In the genomic region with DNA sequence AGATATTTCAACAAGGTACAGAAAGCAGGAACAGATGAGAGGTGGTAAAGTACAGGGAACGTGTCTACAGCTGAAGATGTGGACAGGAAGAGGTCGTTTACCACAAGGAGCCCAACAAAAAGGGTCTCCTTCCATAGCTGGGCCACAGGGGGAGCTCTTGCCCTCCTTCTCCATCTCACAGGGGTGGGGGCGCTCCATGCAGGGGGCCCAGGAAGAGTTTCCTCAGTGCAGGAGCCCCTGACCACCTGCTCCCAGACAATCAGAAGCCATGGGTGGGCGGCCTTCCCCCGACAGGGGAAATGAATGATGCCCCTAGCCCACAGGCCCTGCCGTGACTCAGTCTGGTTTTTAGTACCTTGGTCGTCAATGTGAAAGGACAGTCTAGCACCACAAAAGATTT, we compare ENCODE assay signal across 8 cellular contexts.
DNase-seq lines count a peak whose midpoint lies in the region; ATAC-seq and TF ChIP-seq lines count a peak whose summit lies in the region.

No MANE protein-coding gene starts in this region.

- ATAC-seq in HG03097 (IDR thresholded peaks at IDR 0.05; ENCODE audit: low FRiP score, unreplicated experiment) (peak; percentile 62), GM18873 (IDR thresholded peaks at IDR 0.05; ENCODE audit: low FRiP score, unreplicated experiment) (no peak)

- H3K27me3 ChIP-seq in prostate gland (replicated peaks; ENCODE audit: insufficient read depth) (no peaks in the 10 kb centered on the region), Peyer's patch (no peaks in the 10 kb centered on the region)

- no peaks in the 10 kb centered on the region for H3K9me3 ChIP-seq in prostate gland
- no peaks in the 10 kb centered on the region for H3K9me3 ChIP-seq in Peyer's patch

- H3K4me1 ChIP-seq in prostate gland (replicated peaks) (no peaks in the 10 kb centered on the region), Peyer's patch (no peaks in the 10 kb centered on the region)

- WGBS in prostate gland, result 73% methylated on average over 7 of the region's 7 CpGs

- TF ChIP-seq CTCF in prostate gland (IDR thresholded peaks at IDR 0.05), result no peak
- no peak for TF ChIP-seq CTCF in Peyer's patch (IDR thresholded peaks at IDR 0.05)

- H3K4me3 ChIP-seq in prostate gland, result no peak overlapping the region
- no peak overlapping the region for H3K4me3 ChIP-seq in Peyer's patch

- DNase-seq in NCI-H1436 (lab: John Stamatoyannopoulos, UW) (peak; percentile 17), NCI-H1436 treated with DMSO at 0.1 percent for 48 hours (lab: John Stamatoyannopoulos, UW) (no peak), prostate gland (ENCODE audit: low spot score) (no peak), Peyer's patch (no peak)
- peak; percentile 77 for DNase-seq in activated CD8-positive, alpha-beta memory T cell treated with anti-CD3 and anti-CD28 coated beads, Interleukin-2, amount 50 U/mL, for 48 hours
- no peak for DNase-seq in activated CD4-positive, CD25-positive, alpha-beta regulatory T cell treated with anti-CD3 and anti-CD28 coated beads, Interleukin-2, amount 50 U/mL, for 72 hours

- H3K27ac ChIP-seq in prostate gland (peak overlapping the region; percentile 3 to 50), Peyer's patch (no peak overlapping the region)

- TF ChIP-seq POLR2A in prostate gland (IDR thresholded peaks at IDR 0.05) (no peak), Peyer's patch (IDR thresholded peaks at IDR 0.05) (no peak)

- H3K36me3 ChIP-seq in prostate gland (no peaks in the 10 kb centered on the region), Peyer's patch (no peaks in the 10 kb centered on the region)

- intact Hi-C loops in prostate gland (cut with DNase I), result no loop called here

Comparison
In these comparisons a context has a peak if more than half of its experiments do, and no peak if none do; other contexts are left out.
1. DNase-seq: peak in NCI-H1436 (single experiment) and activated CD8-positive, alpha-beta memory T cell treated with anti-CD3 and anti-CD28 coated beads, Interleukin-2, amount 50 U/mL, for 48 hours (single experiment); none in NCI-H1436 treated with DMSO at 0.1 percent for 48 hours (single experiment), prostate gland (single experiment), Peyer's patch (0 of 3) and activated CD4-positive, CD25-positive, alpha-beta regulatory T cell treated with anti-CD3 and anti-CD28 coated beads, Interleukin-2, amount 50 U/mL, for 72 hours (single experiment).
2. H3K27ac ChIP-seq: peak in prostate gland (2 of 2); none in Peyer's patch (0 of 4).